9 cellular contexts compared by ENCODE assay signal in the genomic region with DNA sequence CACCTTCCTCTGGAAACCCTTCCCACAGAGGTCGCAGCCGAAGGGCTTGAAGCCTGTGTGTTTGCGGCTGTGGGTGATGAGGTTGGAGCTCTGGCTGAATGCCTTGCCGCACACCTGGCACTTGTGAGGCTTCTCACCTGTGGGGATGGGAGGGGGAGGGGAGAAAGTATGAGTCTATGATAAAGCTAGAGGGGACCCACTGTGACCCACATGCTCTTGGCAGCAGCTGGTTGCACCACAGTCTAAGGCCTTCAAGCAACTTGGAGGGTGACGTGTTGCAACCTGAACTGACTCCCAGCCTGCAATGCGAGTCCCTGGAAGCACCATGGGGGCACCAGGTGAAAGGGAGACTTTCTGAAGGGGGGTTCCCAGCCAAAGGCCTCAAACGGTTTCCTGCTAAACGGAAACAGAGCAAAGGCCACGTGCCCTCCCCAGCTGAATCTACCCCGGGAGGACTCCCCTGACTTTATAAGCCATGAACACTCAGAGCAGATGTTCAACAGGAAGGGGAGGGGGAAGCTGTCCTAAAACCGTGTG. TPM values are rescaled to one million over a fixed set of nuclear protein-coding genes. Genes with fewer than 3 reads are reported as not detected.
DNase-seq lines count a peak whose midpoint lies in the region; ATAC-seq and TF ChIP-seq lines count a peak whose summit lies in the region.
"Had no signal": no experiment of that assay in that cellular context is flagged by ENCODE, and none has a peak within 500 bp of the region (broad histone marks: within the 10 kb centered on the region; RNA-seq: fewer than 3 reads in every experiment).

No MANE protein-coding gene starts in this region.

- TF ChIP-seq POLR2A in thyroid gland (IDR thresholded peaks at IDR 0.05) (no peak), stomach (IDR thresholded peaks at IDR 0.05) (no peak)

- 70% methylated on average over 11 of the region's 11 CpGs for WGBS in thyroid gland, 2 donors
- WGBS in stomach, 5 donors = 56 to 66% (median 60%) methylated on average over 9 to 11 of the region's 11 CpGs

- H3K4me3 ChIP-seq in DND-41 (ENCODE audit: low read depth in 1 of 2, low read length in 2 of 2) (peak overlapping the region in 1 of 2 experiments; percentile 31; a peak in 1 of 4 replicates), thyroid gland (replicated peaks in 1 of 3) (no peak overlapping the region), stomach (no peak overlapping the region)
- H3K4me3 ChIP-seq: lung had no signal

- peaks cover 64% of the 10 kb centered on the region for H3K79me2 ChIP-seq in DND-41 (ENCODE audit: insufficient read depth, low read length)

- peak; percentile 98 for DNase-seq in DND-41
- DNase-seq in activated CD4-positive, alpha-beta T cell treated with anti-CD3 and anti-CD28 coated beads for 36 hours = peak; percentile 84
- peak; percentile 30 for DNase-seq in left kidney (ENCODE audit: low read depth, low spot score)
- no peak for DNase-seq in DMS53 (lab: John Stamatoyannopoulos, UW)
- DNase-seq in OCI-M2 (lab: John Stamatoyannopoulos, UW; ENCODE audit: unreplicated experiment) = no peak
- DNase-seq in thyroid gland = no peak
- no peak for DNase-seq in stomach

- no peak overlapping the region for H2AFZ ChIP-seq in DND-41 (ENCODE audit: low read depth, low read length)

- H3K27me3 ChIP-seq in DND-41 (ENCODE audit: insufficient read depth, low read length, poor library complexity) (no peaks in the 10 kb centered on the region), thyroid gland (no peaks in the 10 kb centered on the region), stomach (peaks cover 13 to 43% (median 15%) of the 10 kb centered on the region in 3 donors)

- CTCF ChIA-PET in activated CD4-positive, alpha-beta T cell treated with anti-CD3 and anti-CD28 coated beads for 36 hours (lab: Charles Lee) = interaction anchor here (0.6 to 3.5 kb wide), 2 partner anchors 9 to 110 kb away, joined by 3 to 42 read pairs; partner anchors contain the start of gene GFI1

- peak overlapping the region; percentile 37 for H3K4me3 Mint-ChIP-seq in activated CD4-positive, alpha-beta T cell treated with anti-CD3 and anti-CD28 coated beads for 36 hours

- H3K27ac ChIP-seq in DND-41 (ENCODE audit: low read length) (peak overlapping the region; percentile 92), thyroid gland (no peak overlapping the region), stomach (no peak overlapping the region)

- H3K36me3 Mint-ChIP-seq in activated CD4-positive, alpha-beta T cell treated with anti-CD3 and anti-CD28 coated beads for 36 hours (ENCODE audit: low read depth) = peaks cover 77% of the 10 kb centered on the region

- peaks cover 85% of the 10 kb centered on the region for H3K36me3 ChIP-seq in DND-41 (ENCODE audit: insufficient read depth, low read length)
- H3K36me3 ChIP-seq in thyroid gland = no peaks in the 10 kb centered on the region
- H3K36me3 ChIP-seq in stomach = no peaks in the 10 kb centered on the region

- peaks cover 19% of the 10 kb centered on the region for H4K20me1 ChIP-seq in DND-41 (ENCODE audit: insufficient read depth, low read length)

- H3K4me1 ChIP-seq in DND-41 (ENCODE audit: insufficient read depth, low read length) (peaks cover 81% of the 10 kb centered on the region), thyroid gland (peaks cover 3 to 10% of the 10 kb centered on the region in 2 donors), stomach (peaks cover 8 to 13% (median 12%) of the 10 kb centered on the region in 4 donors)

- H3K27me3 Mint-ChIP-seq in activated CD4-positive, alpha-beta T cell treated with anti-CD3 and anti-CD28 coated beads for 36 hours = no peaks in the 10 kb centered on the region

- peak overlapping the region; percentile 92 for H3K27ac Mint-ChIP-seq in activated CD4-positive, alpha-beta T cell treated with anti-CD3 and anti-CD28 coated beads for 36 hours

- ATAC-seq in DND-41 (ENCODE audit: insufficient read depth, low read depth) (peak; percentile 90), HG02981 (IDR thresholded peaks at IDR 0.05; ENCODE audit: unreplicated experiment) (peak; percentile 47)
- ATAC-seq in activated CD4-positive, alpha-beta T cell treated with anti-CD3 and anti-CD28 coated beads for 36 hours = peak; percentile 57

- TF ChIP-seq EP300 in stomach (IDR thresholded peaks at IDR 0.05) = no peak

- no peak for TF ChIP-seq CTCF in DND-41 (IDR thresholded peaks at IDR 0.05; ENCODE audit: borderline replicate concordance, extremely low read depth, low read length, poor library complexity, severe bottlenecking)
- no peak for TF ChIP-seq CTCF in thyroid gland (IDR thresholded peaks at IDR 0.05)
- TF ChIP-seq CTCF in stomach (IDR thresholded peaks at IDR 0.05) = no peak

- intact Hi-C loops in activated CD4-positive, alpha-beta T cell treated with anti-CD3 and anti-CD28 coated beads for 36 hours (cut with DNase I, micrococcal nuclease) = loop anchor here (1.0 to 10.0 kb wide), 3 partner anchors 8 to 1451 kb away; partner anchors contain the start of gene ZNF644 (in 1 of the 2)
- intact Hi-C loops in thyroid gland (cut with DNase I) = no loop called here
- intact Hi-C loops in stomach (cut with DNase I; ENCODE audit: low total_unique reads) = no loop called here

- peaks cover 85% of the 10 kb centered on the region for H3K4me1 Mint-ChIP-seq in activated CD4-positive, alpha-beta T cell treated with anti-CD3 and anti-CD28 coated beads for 36 hours

- H3K4me2 ChIP-seq in DND-41 (ENCODE audit: insufficient read depth, low read length) = peak overlapping the region; percentile 68

- POLR2A ChIA-PET in activated CD4-positive, alpha-beta T cell treated with anti-CD3 and anti-CD28 coated beads for 36 hours (lab: Charles Lee) = interaction anchor here (0.7 to 3.3 kb wide), 3 partner anchors 9 to 144 kb away, joined by 3 to 72 read pairs (median 8); partner anchors contain the start of gene GFI1

- no peaks in the 10 kb centered on the region for H3K9me3 ChIP-seq in DND-41 (ENCODE audit: insufficient read depth, low read length, severe bottlenecking)
- H3K9me3 ChIP-seq in thyroid gland = no peaks in the 10 kb centered on the region
- no peaks in the 10 kb centered on the region for H3K9me3 ChIP-seq in stomach

- no peaks in the 10 kb centered on the region for H3K9me3 Mint-ChIP-seq in activated CD4-positive, alpha-beta T cell treated with anti-CD3 and anti-CD28 coated beads for 36 hours (ENCODE audit: low read depth)

- peak overlapping the region; percentile 98 for H3K9ac ChIP-seq in DND-41 (ENCODE audit: low read depth, low read length)

RNA-seq across cellular contexts. Expression of gene GFI1, which starts 10.6 kb away (rescaled TPM):
- 10 to 100 TPM; 47.7 to 53.7 TPM for total RNA-seq in activated CD4-positive, alpha-beta T cell treated with anti-CD3 and anti-CD28 coated beads for 36 hours
- total RNA-seq in thyroid gland (1 to 10 TPM in 1 of 4 donors, under 1 TPM in 3; 0.27 to 1.8 (median 0.47) TPM), stomach (10 to 100 TPM in 2 of 5 donors, 1 to 10 TPM in 3; 1.2 to 34.4 (median 1.7) TPM)
- polyA plus RNA-seq in stomach = under 1 TPM; 0.37 to 0.61 (median 0.38) TPM

Comparison
In these comparisons a context has a peak if more than half of its experiments do, and no peak if none do; other contexts are left out.
1. DNase-seq: peak in DND-41 (single experiment), activated CD4-positive, alpha-beta T cell treated with anti-CD3 and anti-CD28 coated beads for 36 hours (single experiment) and left kidney (single experiment); none in DMS53 (single experiment), OCI-M2 (single experiment), thyroid gland (0 of 2) and stomach (single experiment).
2. intact Hi-C loops: an anchor here in activated CD4-positive, alpha-beta T cell treated with anti-CD3 and anti-CD28 coated beads for 36 hours (1.0 to 10.0 kb wide); none called in thyroid gland and stomach.
3. Peak in every context shown above with its lines, with median percentiles within 50 percentile points of each other: ATAC-seq.